Comparison of ENCODE assay signal across 10 cellular contexts in genomic region chr5:143065185-143065584, GRCh38.
DNase-seq lines count a peak whose midpoint lies in the region; TF ChIP-seq lines count a peak whose summit lies in the region.
"Had no signal": no experiment of that assay in that cellular context is flagged by ENCODE, and none has a peak within 500 bp of the region (broad histone marks: within the 10 kb centered on the region; RNA-seq: fewer than 3 reads in every experiment).

No MANE protein-coding gene starts in this region.

- DNase-seq in activated CD4-positive, alpha-beta T cell treated with anti-CD3 and anti-CD28 coated beads for 48 hours: peak; percentile 52
- no peak for DNase-seq in activated CD4-positive, alpha-beta T cell treated with anti-CD3 and anti-CD28 coated beads for 1 hour
- DNase-seq in amniotic epithelial cell (ENCODE audit: low read depth) (peak; percentile 99), right atrium auricular region (ENCODE audit: low spot score) (no peak), NCI-H446 (lab: John Stamatoyannopoulos, UW) (no peak), GM13976 (ENCODE audit: low spot score) (no peak), DMS153 (lab: John Stamatoyannopoulos, UW) (no peak)
- DNase-seq: activated CD4-positive, alpha-beta T cell treated with anti-CD3 and anti-CD28 coated beads, Interleukin-2, amount 10 ng/mL, durations not matched to agents 7 days and 5 days; stimulated activated CD4-positive, alpha-beta T cell treated with anti-CD3 and anti-CD28 coated beads, Interleukin-4, amount 100 ng/mL, for 1 hour had no signal

- no peak overlapping the region for H3K9ac ChIP-seq in subcutaneous abdominal adipose tissue (ENCODE audit: low read length in 5 of 5)

- H3K4me1 ChIP-seq in right atrium auricular region: peaks cover 0 to 51% of the 10 kb centered on the region in 2 donors
- peaks cover 13 to 59% (median 52%) of the 10 kb centered on the region in 5 donors for H3K4me1 ChIP-seq in subcutaneous abdominal adipose tissue (ENCODE audit: control insufficient read depth in 5 of 5, insufficient read depth in 5 of 5, low read length in 5 of 5)

- H3K9me3 ChIP-seq in right atrium auricular region (no peaks in the 10 kb centered on the region), subcutaneous abdominal adipose tissue (ENCODE audit: control insufficient read depth in 5 of 5, low read length in 5 of 5) (no peaks in the 10 kb centered on the region)

- peaks cover 17% of the 10 kb centered on the region for H3K36me3 ChIP-seq in right atrium auricular region
- peaks cover 0 to 6% (median 0%) of the 10 kb centered on the region in 5 donors for H3K36me3 ChIP-seq in subcutaneous abdominal adipose tissue (ENCODE audit: control insufficient read depth in 5 of 5, insufficient read depth in 5 of 5, low read length in 5 of 5)

- TF ChIP-seq CTCF in right atrium auricular region (IDR thresholded peaks at IDR 0.05) (no peak), GM13976 (IDR thresholded peaks at IDR 0.05; ENCODE audit: borderline replicate concordance, control extremely low read depth, extremely low read depth, insufficient read depth, missing control alignments) (no peak)

- in situ Hi-C loops in GM13976 (cut with MboI; ENCODE audit: low sequenced_read_pairs, unreplicated experiment): no loop called here

- H3K27ac ChIP-seq in right atrium auricular region: peak overlapping the region; percentile 71 to 76
- H3K27ac ChIP-seq in subcutaneous abdominal adipose tissue (ENCODE audit: low read depth, low read length): peak overlapping the region; percentile 65

- no peaks in the 10 kb centered on the region for H3K27me3 ChIP-seq in right atrium auricular region
- no peaks in the 10 kb centered on the region for H3K27me3 ChIP-seq in subcutaneous abdominal adipose tissue (ENCODE audit: control insufficient read depth in 5 of 5, insufficient read depth in 4 of 5, low read length in 5 of 5)

- H3K4me3 ChIP-seq in right atrium auricular region: no peak overlapping the region
- H3K4me3 ChIP-seq in subcutaneous abdominal adipose tissue (ENCODE audit: low read depth in 1 of 5, low read length in 5 of 5): no peak overlapping the region

Comparison
In these comparisons a context has a peak if more than half of its experiments do, and no peak if none do; other contexts are left out.
1. DNase-seq: peak in activated CD4-positive, alpha-beta T cell treated with anti-CD3 and anti-CD28 coated beads for 48 hours (single experiment) and amniotic epithelial cell (single experiment); none in activated CD4-positive, alpha-beta T cell treated with anti-CD3 and anti-CD28 coated beads for 1 hour (single experiment), right atrium auricular region (single experiment), NCI-H446 (0 of 2), GM13976 (single experiment) and DMS153 (single experiment).